ENCODE assay signal across 8 cellular contexts in genomic region chr2:156400704-156401678, GRCh38. TPM values are rescaled to one million over a fixed set of nuclear protein-coding genes. Genes with fewer than 3 reads are reported as not detected.
A peak's percentile ranks its signal among the peaks of the same experiment; 100 is the strongest.
DNase-seq lines count a peak whose midpoint lies in the region; TF ChIP-seq lines count a peak whose summit lies in the region.

No MANE protein-coding gene starts in this region.

- peak overlapping the region in 2 of 3 experiments; percentile 89 to 95; a peak in 5 of 7 replicates for H3K27ac Mint-ChIP-seq in H9
- H3K27ac Mint-ChIP-seq in nephron progenitor cell, result peak overlapping the region; percentile 90

- no peak overlapping the region for H2BK20ac ChIP-seq in H9 (ENCODE audit: low read depth, low read length, poor library complexity, severe bottlenecking)

- TF ChIP-seq CTCF in H9 (conservative IDR thresholded peaks at IDR 0.05) (no peak), Loucy (conservative IDR thresholded peaks at IDR 0.05; ENCODE audit: low read length) (no peak), fibroblast of villous mesenchyme (IDR thresholded peaks at IDR 0.05; ENCODE audit: insufficient read depth, low read depth, low read length) (no peak), nephron progenitor cell (IDR thresholded peaks at IDR 0.05) (no peak)

- H3K56ac ChIP-seq in H9 (ENCODE audit: insufficient read length, low read depth, low read length), result no peak overlapping the region

- peaks cover 3% of the 10 kb centered on the region for H3F3A ChIP-seq in Loucy (ENCODE audit: low read depth)

- no peak overlapping the region for H2AFZ ChIP-seq in H9 (ENCODE audit: low read length)
- H2AFZ ChIP-seq in Loucy (ENCODE audit: low read length), result peak overlapping the region; percentile 88

- H3T11ph ChIP-seq in H9 (ENCODE audit: low read length), result no peak overlapping the region

- no peaks in the 10 kb centered on the region for H3K36me3 ChIP-seq in Loucy (ENCODE audit: insufficient read depth, low read length)

- H2AK5ac ChIP-seq in H9 (ENCODE audit: insufficient read length, low read length), result no peak overlapping the region

- H3K79me1 ChIP-seq in H9 (ENCODE audit: insufficient read depth, low read depth, low read length, poor library complexity, severe bottlenecking), result no peaks in the 10 kb centered on the region

- peaks cover 13% of the 10 kb centered on the region for H3K23me2 ChIP-seq in H9 (ENCODE audit: insufficient read length, low read depth, low read length, poor library complexity, severe bottlenecking)

- no peak overlapping the region for H2BK5ac ChIP-seq in H9 (ENCODE audit: insufficient read length, low read length)

- H3K23ac ChIP-seq in H9 (ENCODE audit: insufficient read length, low read depth, low read length), result no peak overlapping the region

- peak; percentile 68 for DNase-seq in Daoy (ENCODE audit: low read depth)
- peak; percentile 65 for DNase-seq in H9
- DNase-seq in SHP77 treated with DMSO at 0.1 percent for 48 hours (lab: John Stamatoyannopoulos, UW), result peak; percentile 57
- peak; percentile 38 for DNase-seq in activated gamma-delta T cell (lab: John Stamatoyannopoulos, UW)
- DNase-seq in fibroblast of villous mesenchyme (ENCODE audit: low read depth), result peak; percentile 85
- peak; percentile 74 for DNase-seq in nephron progenitor cell
- DNase-seq in stimulated activated naive CD4-positive, alpha-beta T cell treated with Interleukin-2 at 50 U/mL for 16 hours (lab: John Stamatoyannopoulos, UW), result peak; percentile 61

- no peak overlapping the region for H3K18ac ChIP-seq in H9 (ENCODE audit: insufficient read length, low read depth, low read length)

- H2BK12ac ChIP-seq in H9 (ENCODE audit: insufficient read length, low read depth, low read length), result no peak overlapping the region

- H3K9me3 ChIP-seq in H9 (ENCODE audit: control insufficient read depth, low read depth, low read length), result no peaks in the 10 kb centered on the region
- H3K9me3 ChIP-seq in Loucy (ENCODE audit: insufficient read depth, low read depth, low read length), result no peaks in the 10 kb centered on the region

- WGBS in H9 (ENCODE audit: extremely low coverage, insufficient read length, low lambda C conversion rate), result no CpG with 5 or more reads among the region's 19 CpGs

- H3K4me2 ChIP-seq in H9 (ENCODE audit: insufficient read depth, insufficient read length, low read length) (peak overlapping the region; percentile 85), Loucy (ENCODE audit: low read depth, low read length, poor library complexity, severe bottlenecking) (peak overlapping the region; percentile 73)

- H3K9me2 ChIP-seq in Loucy (replicated peaks; ENCODE audit: low read depth, low read length), result no peaks in the 10 kb centered on the region

- peak overlapping the region; percentile 5; the same call in 1 of the 2 replicates for H3K14ac ChIP-seq in H9 (ENCODE audit: insufficient read depth, low read length)

- H3K9ac ChIP-seq in H9 (ENCODE audit: extremely low read depth, insufficient read length, low read length) (peak overlapping the region; percentile 64), Loucy (ENCODE audit: low read depth, low read length, poor library complexity, severe bottlenecking) (peak overlapping the region; percentile 87)

- no peak overlapping the region for H4K8ac ChIP-seq in H9 (replicated peaks; ENCODE audit: insufficient read length, low read depth, low read length)

- no peak overlapping the region for H2BK15ac ChIP-seq in H9 (ENCODE audit: low read depth, low read length)

- H3K4me3 Mint-ChIP-seq in H9 (peak overlapping the region; percentile 79 to 91), nephron progenitor cell (peak overlapping the region; percentile 95)

- H4K5ac ChIP-seq in H9 (ENCODE audit: insufficient read length, low read depth, low read length), result no peak overlapping the region

- H3K4me1 ChIP-seq in H9 (ENCODE audit: insufficient read depth, low read length) (no peaks in the 10 kb centered on the region), Loucy (ENCODE audit: insufficient read depth, low read length, poor library complexity, severe bottlenecking) (peaks cover 27% of the 10 kb centered on the region)

- H3K36me3 Mint-ChIP-seq in H9 (ENCODE audit: insufficient read depth in 1 of 3, low read depth in 3 of 3) (peaks cover 0 to 4% (median 0%) of the 10 kb centered on the region in 3 experiments; a peak in 1 of 7 replicates), nephron progenitor cell (ENCODE audit: low read depth) (no peaks in the 10 kb centered on the region)

- H2BK120ac ChIP-seq in H9 (ENCODE audit: low read depth, low read length, poor library complexity, severe bottlenecking), result no peak overlapping the region

- H3K4me1 Mint-ChIP-seq in H9 (peaks cover 15 to 30% of the 10 kb centered on the region in 2 experiments), nephron progenitor cell (peaks cover 18% of the 10 kb centered on the region)

- H3K4me3 ChIP-seq in Loucy (ENCODE audit: low read length, poor library complexity, severe bottlenecking) (peak overlapping the region; percentile 89), fibroblast of villous mesenchyme (ENCODE audit: low read depth, low read length) (peak overlapping the region; percentile 84)

- H3K27me3 ChIP-seq in H9 (ENCODE audit: insufficient read depth, low read length), result no peaks in the 10 kb centered on the region
- H3K27me3 ChIP-seq in Loucy (ENCODE audit: insufficient read depth, low read length, poor library complexity, severe bottlenecking), result no peaks in the 10 kb centered on the region

- H3K27ac ChIP-seq in H9 (ENCODE audit: insufficient read length, low read depth, low read length), result no peak overlapping the region

- no peak overlapping the region for H3K4ac ChIP-seq in H9 (ENCODE audit: low read depth, low read length)

- H3K27me3 Mint-ChIP-seq in H9 (ENCODE audit: low read depth) (peaks cover 22% of the 10 kb centered on the region), nephron progenitor cell (ENCODE audit: low read depth, poor library complexity) (peaks cover 13% of the 10 kb centered on the region)

- H3K9me3 Mint-ChIP-seq in H9, result peaks cover 0 to 4% of the 10 kb centered on the region in 2 experiments; a peak in 2 of 5 replicates
- H3K9me3 Mint-ChIP-seq in nephron progenitor cell, result no peaks in the 10 kb centered on the region

- no peak overlapping the region for H4K91ac ChIP-seq in H9 (ENCODE audit: insufficient read length, low read depth, low read length)

- H4K20me1 ChIP-seq in H9 (ENCODE audit: control insufficient read depth, insufficient read depth, insufficient read length) (no peaks in the 10 kb centered on the region), Loucy (ENCODE audit: insufficient read depth, low read length, poor library complexity, severe bottlenecking) (no peaks in the 10 kb centered on the region)

- H3K79me2 ChIP-seq in H9 (ENCODE audit: insufficient read depth, low read length), result no peaks in the 10 kb centered on the region
- H3K79me2 ChIP-seq in Loucy (ENCODE audit: insufficient read depth, low read length), result no peaks in the 10 kb centered on the region

RNA-seq across cellular contexts. Expression of gene GPD2, which starts 35.2 kb away (rescaled TPM):
- total RNA-seq in Daoy (2014; rRNA removed; shearing (Covaris generic)), result 36.9 and 56.7 TPM in 2 replicates
- total RNA-seq in H9 (2021) (46.0 and 46.3 TPM in 2 replicates), fibroblast of villous mesenchyme (44.5 and 63.9 TPM in 2 replicates)
